ENCODE assay signal across 13 cellular contexts in the genomic region with DNA sequence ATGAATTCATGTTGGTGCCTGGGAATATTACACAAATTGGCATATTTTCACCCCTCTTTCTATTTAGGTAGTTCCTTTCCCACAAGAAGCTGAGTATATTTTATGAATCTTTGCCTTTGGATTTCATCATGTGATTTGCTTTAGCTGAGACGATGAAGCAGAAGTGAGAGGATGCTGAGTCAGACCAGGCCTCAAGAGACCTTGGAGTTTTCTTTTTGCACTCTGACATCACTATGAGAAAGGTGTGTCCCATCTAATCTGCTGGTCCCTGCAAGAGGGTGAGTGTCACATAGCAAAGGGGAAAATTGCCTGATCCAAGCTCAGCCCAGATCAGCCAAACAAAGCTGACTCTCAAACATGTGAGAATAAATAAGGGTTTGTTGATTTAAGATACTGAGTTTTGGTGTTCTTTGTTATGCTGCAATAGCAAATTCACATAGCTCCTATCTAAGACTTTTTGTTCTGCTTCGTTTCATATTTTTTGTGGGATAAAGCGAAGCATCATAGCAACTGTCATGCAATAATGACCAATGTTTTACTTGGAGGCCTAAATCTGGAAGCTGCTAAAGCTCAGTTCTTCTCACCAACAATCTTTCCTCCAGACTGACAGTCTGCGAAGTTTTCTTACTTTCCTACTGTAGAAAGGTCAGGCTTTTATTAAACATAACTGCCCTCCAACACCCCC.
DNase-seq lines count a peak whose midpoint lies in the region; ATAC-seq and TF ChIP-seq lines count a peak whose summit lies in the region.
"Had no signal": no experiment of that assay in that cellular context is flagged by ENCODE, and none has a peak within 500 bp of the region (broad histone marks: within the 10 kb centered on the region; RNA-seq: fewer than 3 reads in every experiment).

No MANE protein-coding gene starts in this region.

- no peak overlapping the region for H3K9ac ChIP-seq in OCI-LY3 (ENCODE audit: low read length)
- H3K9ac ChIP-seq: BLaER1 treated with 17β-estradiol and CSF1 and Interleukin-3, amounts not matched to agents 10 nM and 100 nM had no signal

- intact Hi-C loops in right cardiac atrium (cut with DNase I), result no loop called here

- H3K4me1 ChIP-seq in OCI-LY3 (ENCODE audit: low read length), result peaks cover 12% of the 10 kb centered on the region
- H3K4me1 ChIP-seq in right cardiac atrium (ENCODE audit: control insufficient read depth, insufficient read depth, low read length), result peaks cover 2% of the 10 kb centered on the region
- H3K4me1 ChIP-seq: esophagus muscularis mucosa had no signal

- WGBS in right cardiac atrium, result 37% methylated on average over 4 of the region's 4 CpGs

- H3K27ac ChIP-seq in OCI-LY3 (ENCODE audit: low read length) (no peak overlapping the region), right cardiac atrium (ENCODE audit: low read length) (no peak overlapping the region)
- H3K27ac ChIP-seq: BLaER1 treated with 17β-estradiol and CSF1 and Interleukin-3, amounts not matched to agents 10 nM and 100 nM; esophagus muscularis mucosa had no signal

- peak in 1 of 3 donors; percentile 18 for DNase-seq in right cardiac atrium
- DNase-seq in Kasumi-1 (lab: John Stamatoyannopoulos, UW), result no peak
- DNase-seq in HuH-7 (ENCODE audit: low spot score), result no peak
- no peak for DNase-seq in EL
- no peak for DNase-seq in globus pallidus (ENCODE audit: low spot score)
- DNase-seq: amygdala, GOT3 had no signal

- no peak for TF ChIP-seq CTCF in OCI-LY3 (IDR thresholded peaks at IDR 0.05; ENCODE audit: low read depth, low read length)

- H3K79me2 ChIP-seq in OCI-LY3 (ENCODE audit: low read length), result no peaks in the 10 kb centered on the region

- no peaks in the 10 kb centered on the region for H3K9me3 ChIP-seq in OCI-LY3 (ENCODE audit: insufficient read depth, low read length)
- H3K9me3 ChIP-seq in right cardiac atrium (ENCODE audit: control insufficient read depth, low read length), result no peaks in the 10 kb centered on the region
- H3K9me3 ChIP-seq: BLaER1 treated with 17β-estradiol and CSF1 and Interleukin-3, amounts not matched to agents 10 nM and 100 nM; esophagus muscularis mucosa had no signal

- ATAC-seq in GM18498 (IDR thresholded peaks at IDR 0.05; ENCODE audit: unreplicated experiment), result peak; percentile 69
- ATAC-seq in HG02678 (IDR thresholded peaks at IDR 0.05; ENCODE audit: unreplicated experiment), result peak; percentile 44
- ATAC-seq in right cardiac atrium, result peak; percentile 85 to 89

- H3K27me3 ChIP-seq in OCI-LY3 (ENCODE audit: low read depth, low read length), result peaks cover 59% of the 10 kb centered on the region
- H3K27me3 ChIP-seq in right cardiac atrium (ENCODE audit: control insufficient read depth, insufficient read depth), result no peaks in the 10 kb centered on the region
- H3K27me3 ChIP-seq: BLaER1 treated with 17β-estradiol and CSF1 and Interleukin-3, amounts not matched to agents 10 nM and 100 nM; esophagus muscularis mucosa had no signal

- no peaks in the 10 kb centered on the region for H3K36me3 ChIP-seq in OCI-LY3 (replicated peaks; ENCODE audit: low read depth, low read length)
- H3K36me3 ChIP-seq: BLaER1 treated with 17β-estradiol and CSF1 and Interleukin-3, amounts not matched to agents 10 nM and 100 nM; esophagus muscularis mucosa had no signal

- H4K20me1 ChIP-seq in OCI-LY3 (ENCODE audit: insufficient read depth, low read length), result peaks cover 10% of the 10 kb centered on the region; the same call in 1 of the 2 replicates
- H4K20me1 ChIP-seq: BLaER1 treated with 17β-estradiol and CSF1 and Interleukin-3, amounts not matched to agents 10 nM and 100 nM had no signal

- no peak overlapping the region for H2AFZ ChIP-seq in OCI-LY3 (ENCODE audit: low read depth, low read length)

- H3K4me3 ChIP-seq in OCI-LY3 (ENCODE audit: low read length) (no peak overlapping the region), right cardiac atrium (ENCODE audit: low read length) (no peak overlapping the region)
- H3K4me3 ChIP-seq: BLaER1 treated with 17β-estradiol and CSF1 and Interleukin-3, amounts not matched to agents 10 nM and 100 nM; esophagus muscularis mucosa; lung had no signal

- peak overlapping the region; percentile 62 for H3K4me2 ChIP-seq in OCI-LY3 (ENCODE audit: low read length)
